In the genomic region with DNA sequence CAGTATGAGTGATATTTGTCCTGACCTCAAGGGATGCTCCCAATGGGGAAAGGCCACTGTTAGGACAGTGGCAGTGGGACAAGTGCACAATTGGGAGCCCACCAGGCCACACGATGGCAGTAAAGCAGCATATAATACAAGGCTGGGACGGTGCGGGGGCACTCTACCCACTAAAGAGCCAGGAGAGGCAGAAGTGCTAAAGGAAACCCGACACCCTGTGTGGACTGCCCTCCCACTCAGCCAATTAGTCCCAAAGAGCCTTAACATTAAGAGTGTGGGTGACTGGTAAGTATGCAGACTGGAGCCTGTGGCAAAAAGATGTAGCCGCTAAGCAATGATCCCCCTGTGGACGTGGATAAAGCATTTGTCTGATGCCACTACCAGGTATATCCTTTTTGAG, we compare ENCODE assay signal across 1 cellular context.
TF ChIP-seq lines count a peak whose summit lies in the region.

No MANE protein-coding gene starts in this region.

TF ChIP-seq in GM23338, 12 proteins besides CTCF, POLR2A, EP300 and RAD21 (continued from another document):
- TF ChIP-seq, protein P1, sequence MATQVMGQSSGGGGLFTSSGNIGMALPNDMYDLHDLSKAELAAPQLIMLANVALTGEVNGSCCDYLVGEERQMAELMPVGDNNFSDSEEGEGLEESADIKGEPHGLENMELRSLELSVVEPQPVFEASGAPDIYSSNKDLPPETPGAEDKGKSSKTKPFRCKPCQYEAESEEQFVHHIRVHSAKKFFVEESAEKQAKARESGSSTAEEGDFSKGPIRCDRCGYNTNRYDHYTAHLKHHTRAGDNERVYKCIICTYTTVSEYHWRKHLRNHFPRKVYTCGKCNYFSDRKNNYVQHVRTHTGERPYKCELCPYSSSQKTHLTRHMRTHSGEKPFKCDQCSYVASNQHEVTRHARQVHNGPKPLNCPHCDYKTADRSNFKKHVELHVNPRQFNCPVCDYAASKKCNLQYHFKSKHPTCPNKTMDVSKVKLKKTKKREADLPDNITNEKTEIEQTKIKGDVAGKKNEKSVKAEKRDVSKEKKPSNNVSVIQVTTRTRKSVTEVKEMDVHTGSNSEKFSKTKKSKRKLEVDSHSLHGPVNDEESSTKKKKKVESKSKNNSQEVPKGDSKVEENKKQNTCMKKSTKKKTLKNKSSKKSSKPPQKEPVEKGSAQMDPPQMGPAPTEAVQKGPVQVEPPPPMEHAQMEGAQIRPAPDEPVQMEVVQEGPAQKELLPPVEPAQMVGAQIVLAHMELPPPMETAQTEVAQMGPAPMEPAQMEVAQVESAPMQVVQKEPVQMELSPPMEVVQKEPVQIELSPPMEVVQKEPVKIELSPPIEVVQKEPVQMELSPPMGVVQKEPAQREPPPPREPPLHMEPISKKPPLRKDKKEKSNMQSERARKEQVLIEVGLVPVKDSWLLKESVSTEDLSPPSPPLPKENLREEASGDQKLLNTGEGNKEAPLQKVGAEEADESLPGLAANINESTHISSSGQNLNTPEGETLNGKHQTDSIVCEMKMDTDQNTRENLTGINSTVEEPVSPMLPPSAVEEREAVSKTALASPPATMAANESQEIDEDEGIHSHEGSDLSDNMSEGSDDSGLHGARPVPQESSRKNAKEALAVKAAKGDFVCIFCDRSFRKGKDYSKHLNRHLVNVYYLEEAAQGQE (IDR thresholded peaks at IDR 0.05; ENCODE audit: unreplicated experiment): no peak
- TF ChIP-seq JUNB (IDR thresholded peaks at IDR 0.05; ENCODE audit: unreplicated experiment) (no peak), STAT1 (IDR thresholded peaks at IDR 0.05; ENCODE audit: unreplicated experiment) (no peak), EZH2 (IDR thresholded peaks at IDR 0.05; ENCODE audit: low read depth, unreplicated experiment) (no peak), POLR2AphosphoS5 (IDR thresholded peaks at IDR 0.05; ENCODE audit: low read depth) (no peak), CREB1 (CRISPR knock-in tag; IDR thresholded peaks at IDR 0.05; ENCODE audit: low read depth) (no peak), EZH2phosphoT487 (IDR thresholded peaks at IDR 0.05; ENCODE audit: unreplicated experiment) (no peak), ZNF114 (CRISPR knock-in tag; IDR thresholded peaks at IDR 0.05) (no peak), ZNF331 (CRISPR knock-in tag; IDR thresholded peaks at IDR 0.05; ENCODE audit: low read depth) (no peak)
- TF ChIP-seq, protein P2, sequence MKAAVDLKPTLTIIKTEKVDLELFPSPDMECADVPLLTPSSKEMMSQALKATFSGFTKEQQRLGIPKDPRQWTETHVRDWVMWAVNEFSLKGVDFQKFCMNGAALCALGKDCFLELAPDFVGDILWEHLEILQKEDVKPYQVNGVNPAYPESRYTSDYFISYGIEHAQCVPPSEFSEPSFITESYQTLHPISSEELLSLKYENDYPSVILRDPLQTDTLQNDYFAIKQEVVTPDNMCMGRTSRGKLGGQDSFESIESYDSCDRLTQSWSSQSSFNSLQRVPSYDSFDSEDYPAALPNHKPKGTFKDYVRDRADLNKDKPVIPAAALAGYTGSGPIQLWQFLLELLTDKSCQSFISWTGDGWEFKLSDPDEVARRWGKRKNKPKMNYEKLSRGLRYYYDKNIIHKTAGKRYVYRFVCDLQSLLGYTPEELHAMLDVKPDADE (IDR thresholded peaks at IDR 0.05): no peak
